Comparison of ENCODE assay signal across 17 cellular contexts in genomic region chr2:183898641-183899040, GRCh38.
DNase-seq lines count a peak whose midpoint lies in the region; ATAC-seq, FAIRE-seq and TF ChIP-seq lines count a peak whose summit lies in the region.
"Had no signal": no experiment of that assay in that cellular context is flagged by ENCODE, and none has a peak within 500 bp of the region (broad histone marks: within the 10 kb centered on the region; RNA-seq: fewer than 3 reads in every experiment).

No MANE protein-coding gene starts in this region.

- no peak for TF ChIP-seq CTCF in astrocyte (IDR thresholded peaks at IDR 0.05; ENCODE audit: insufficient read depth, low read depth, low read length)

- peaks cover 8% of the 10 kb centered on the region for H3K4me1 Mint-ChIP-seq in astrocyte (ENCODE audit: low read depth, unreplicated experiment)
- H3K4me1 Mint-ChIP-seq: CD8-positive, alpha-beta memory T cell had no signal

- no peaks in the 10 kb centered on the region for H3K4me1 ChIP-seq in astrocyte (ENCODE audit: insufficient read depth, low read length)
- no peaks in the 10 kb centered on the region for H3K4me1 ChIP-seq in mesodermal cell (ENCODE audit: control insufficient read depth, insufficient read depth, low read length, poor library complexity, severe bottlenecking)
- H3K4me1 ChIP-seq: BLaER1 had no signal

- WGBS in mesodermal cell (ENCODE audit: insufficient coverage in 2 of 2), 2 experiments, result 80% methylated on average over 1 of the region's 1 CpG; no CpG with 5 or more reads in 1 of the 2 experiments

- H3K36me3 ChIP-seq in astrocyte (ENCODE audit: insufficient read depth, low read length) (no peaks in the 10 kb centered on the region), mesodermal cell (ENCODE audit: control insufficient read depth, insufficient read depth, low read length) (no peaks in the 10 kb centered on the region), H7 (replicated peaks; ENCODE audit: control insufficient read depth, insufficient read depth, low read length) (no peaks in the 10 kb centered on the region)
- H3K36me3 ChIP-seq: BLaER1 had no signal

- H3K9me3 ChIP-seq in astrocyte (ENCODE audit: insufficient read depth, low read depth, low read length), result no peaks in the 10 kb centered on the region
- H3K9me3 ChIP-seq in mesodermal cell (ENCODE audit: control insufficient read depth, low read length), result no peaks in the 10 kb centered on the region
- H3K9me3 ChIP-seq: BLaER1 had no signal

- no peak for ATAC-seq in GM21528 (IDR thresholded peaks at IDR 0.05; ENCODE audit: low FRiP score, unreplicated experiment)

- H3K27me3 Mint-ChIP-seq in astrocyte (ENCODE audit: low read depth, unreplicated experiment), result no peaks in the 10 kb centered on the region
- H3K27me3 Mint-ChIP-seq: CD8-positive, alpha-beta memory T cell had no signal

- no peak overlapping the region for H3K4me2 ChIP-seq in astrocyte (ENCODE audit: low read length)
- H3K4me2 ChIP-seq: BLaER1 had no signal

- no peak overlapping the region for H3K9ac ChIP-seq in astrocyte (ENCODE audit: low read length)
- H3K9ac ChIP-seq: BLaER1 had no signal

- no peaks in the 10 kb centered on the region for H3K27me3 ChIP-seq in astrocyte (ENCODE audit: insufficient read depth, low read length)
- no peaks in the 10 kb centered on the region for H3K27me3 ChIP-seq in H7 (ENCODE audit: control insufficient read depth, insufficient read depth, low read length)
- H3K27me3 ChIP-seq: BLaER1 had no signal

- H3K27ac ChIP-seq in astrocyte (ENCODE audit: low read depth, low read length) (no peak overlapping the region), mesodermal cell (ENCODE audit: low read depth, low read length, severe bottlenecking) (peak overlapping the region; percentile 77)
- H3K27ac ChIP-seq: BLaER1 had no signal

- FAIRE-seq in astrocyte (lab: Jason Lieb, UNC) (no peak), urothelium cell line (lab: Jason Lieb, UNC) (no peak)
- FAIRE-seq: H1 had no signal

- DNase-seq in HPDE6-E6E7 (ENCODE audit: extremely low spot score), result peak; percentile 14
- peak; percentile 2 for DNase-seq in astrocyte (ENCODE audit: low read depth)
- peak; percentile 12 for DNase-seq in urothelium cell line (ENCODE audit: low spot score)
- DNase-seq in NCI-H526 (lab: John Stamatoyannopoulos, UW), result no peak
- no peak for DNase-seq in H7
- DNase-seq: CD8-positive, alpha-beta memory T cell; EL; IMR-90; Kasumi-1; NCI-H2029; NCI-H2171 treated with DMSO at 0.1 percent for 48 hours; NCI-H524 treated with DMSO at 0.1 percent for 48 hours; OCI-M1 had no signal

- no peaks in the 10 kb centered on the region for H3K79me2 ChIP-seq in astrocyte (ENCODE audit: insufficient read depth, low read length)

- peaks cover 2% of the 10 kb centered on the region for H3K36me3 Mint-ChIP-seq in astrocyte (ENCODE audit: low read depth, unreplicated experiment)
- H3K36me3 Mint-ChIP-seq: CD8-positive, alpha-beta memory T cell had no signal

- H4K20me1 ChIP-seq in astrocyte (ENCODE audit: insufficient read depth, low read length), result no peaks in the 10 kb centered on the region
- H4K20me1 ChIP-seq: BLaER1 had no signal

- H2AFZ ChIP-seq in astrocyte (ENCODE audit: low read depth, low read length), result no peak overlapping the region

- H3K4me3 ChIP-seq in astrocyte (ENCODE audit: insufficient read depth, low read depth, low read length) (no peak overlapping the region), mesodermal cell (ENCODE audit: extremely low read depth, insufficient read depth, low read length, poor library complexity, severe bottlenecking) (no peak overlapping the region), H7 (ENCODE audit: insufficient read depth, low read depth, low read length) (no peak overlapping the region)
- H3K4me3 ChIP-seq: BLaER1 had no signal

- H3K27ac Mint-ChIP-seq in astrocyte (ENCODE audit: unreplicated experiment), result no peak overlapping the region
- H3K27ac Mint-ChIP-seq: CD8-positive, alpha-beta memory T cell had no signal

- no peaks in the 10 kb centered on the region for H3K9me3 Mint-ChIP-seq in astrocyte (ENCODE audit: unreplicated experiment)

- no peak overlapping the region for H3K4me3 Mint-ChIP-seq in astrocyte (ENCODE audit: unreplicated experiment)
- H3K4me3 Mint-ChIP-seq: CD8-positive, alpha-beta memory T cell had no signal

Comparison
In these comparisons a context has a peak if more than half of its experiments do, and no peak if none do; other contexts are left out.
1. DNase-seq: peak in HPDE6-E6E7 (single experiment), astrocyte (single experiment) and urothelium cell line (single experiment); none in NCI-H526 (0 of 2) and H7 (single experiment).